ENCODE assay signal across 8 cellular contexts in genomic region chr19:1275976-1276619, GRCh38. TPM values are rescaled to one million over a fixed set of nuclear protein-coding genes. Genes with fewer than 3 reads are reported as not detected.
DNase-seq lines count a peak whose midpoint lies in the region; ATAC-seq and TF ChIP-seq lines count a peak whose summit lies in the region.

No MANE protein-coding gene starts in this region.

- intact Hi-C loops in sciatic nerve (cut with DNase I), result no loop called here

- H3K4me3 ChIP-seq in GM23248 (peak overlapping the region; percentile 76), SU-DHL-6 (ENCODE audit: insufficient read depth, low read length, poor library complexity, severe bottlenecking) (peak overlapping the region; percentile 66), foreskin fibroblast (ENCODE audit: low read depth in 1 of 2, low read length in 2 of 2) (peak overlapping the region; percentile 59 to 72)

- H3K27me3 ChIP-seq in GM23248 (replicated peaks; ENCODE audit: insufficient read depth), result no peaks in the 10 kb centered on the region
- no peaks in the 10 kb centered on the region for H3K27me3 ChIP-seq in SU-DHL-6 (ENCODE audit: low read length)

- peak overlapping the region; percentile 88 for H3K27ac ChIP-seq in GM23248
- H3K27ac ChIP-seq in SU-DHL-6 (ENCODE audit: low read depth, low read length), result peak overlapping the region; percentile 84

- WGBS in GM23248 (ENCODE audit: low coverage in 1 of 2, low lambda C conversion rate in 2 of 2, missing lambda C conversion rate in 2 of 2), 2 experiments, result 8 to 11% methylated on average over 34 to 42 of the region's 43 CpGs

- DNase-seq in GM23248, result no peak
- DNase-seq in foreskin fibroblast, result no peak
- no peak for DNase-seq in sciatic nerve (ENCODE audit: low spot score)
- no peak for DNase-seq in GM10248 (ENCODE audit: extremely low spot score)
- no peak for DNase-seq in NCI-H748 treated with DMSO at 0.1 percent for 48 hours (lab: John Stamatoyannopoulos, UW)

- in situ Hi-C loops in GM23248 (cut with MboI), result no loop called here

- H3K4me2 ChIP-seq in GM23248 (ENCODE audit: unreplicated experiment) (peak overlapping the region; percentile 84), SU-DHL-6 (ENCODE audit: low read depth, low read length, poor library complexity, severe bottlenecking) (peak overlapping the region; percentile 81)

- peaks cover 44% of the 10 kb centered on the region for H3K79me2 ChIP-seq in GM23248 (ENCODE audit: insufficient read depth)
- H3K79me2 ChIP-seq in SU-DHL-6 (ENCODE audit: insufficient read depth, low read length), result peaks cover 19% of the 10 kb centered on the region

- H2AFZ ChIP-seq in GM23248 (peak overlapping the region; percentile 37), SU-DHL-6 (ENCODE audit: low read depth, low read length, severe bottlenecking) (no peak overlapping the region)

- H3F3A ChIP-seq in GM23248 (ENCODE audit: insufficient read depth), result peaks cover 34% of the 10 kb centered on the region
- peaks cover 43% of the 10 kb centered on the region for H3F3A ChIP-seq in SU-DHL-6 (ENCODE audit: insufficient read depth)

- H3K9me3 ChIP-seq in GM23248 (ENCODE audit: low read depth), result no peaks in the 10 kb centered on the region
- H3K9me3 ChIP-seq in SU-DHL-6 (ENCODE audit: insufficient read depth, low read length), result no peaks in the 10 kb centered on the region

- peak overlapping the region; percentile 89 for H3K9ac ChIP-seq in GM23248
- H3K9ac ChIP-seq in SU-DHL-6 (ENCODE audit: low read length), result peak overlapping the region; percentile 96

- POLR2A ChIA-PET in GM10248 (lab: Yijun Ruan, JAX), result no interaction called here

- H3K4me1 ChIP-seq in GM23248 (ENCODE audit: insufficient read depth), result peaks cover 11% of the 10 kb centered on the region

- TF ChIP-seq CTCF in SU-DHL-6 (IDR thresholded peaks at IDR 0.05; ENCODE audit: insufficient read depth, low read length, poor library complexity, severe bottlenecking), result no peak
- TF ChIP-seq CTCF in foreskin fibroblast (IDR thresholded peaks at IDR 0.05; ENCODE audit: low read depth, low read length), result no peak
- TF ChIP-seq CTCF in GM10248 (IDR thresholded peaks at IDR 0.05; ENCODE audit: control extremely low read depth, extremely low read depth, low read depth, missing control alignments), result no peak

- no peaks in the 10 kb centered on the region for H4K20me1 ChIP-seq in GM23248 (ENCODE audit: insufficient read depth)
- H4K20me1 ChIP-seq in SU-DHL-6 (ENCODE audit: low read depth, low read length), result no peaks in the 10 kb centered on the region; the same call in 1 of the 2 replicates

- peaks cover 29% of the 10 kb centered on the region; the same call in 1 of the 2 replicates for H3K36me3 ChIP-seq in GM23248 (ENCODE audit: low read depth)
- peaks cover 6% of the 10 kb centered on the region; the same call in 1 of the 2 replicates for H3K36me3 ChIP-seq in SU-DHL-6 (ENCODE audit: low read length)

- ATAC-seq in sciatic nerve, result peak; percentile 0
- no peak for ATAC-seq in GM21576 (IDR thresholded peaks at IDR 0.05; ENCODE audit: unreplicated experiment)
- no peak for ATAC-seq in GM21423 (IDR thresholded peaks at IDR 0.05; ENCODE audit: unreplicated experiment)

- H3K9me2 ChIP-seq in GM23248 (ENCODE audit: insufficient read depth) (no peaks in the 10 kb centered on the region), SU-DHL-6 (replicated peaks; ENCODE audit: insufficient read depth, low read length) (no peaks in the 10 kb centered on the region)

- CTCF ChIA-PET in GM10248 (lab: Yijun Ruan, JAX), result interaction anchor here (1.5 kb wide), 1 partner anchor 32 kb away, joined by 14 read pairs; no protein-coding TSS in a partner anchor

RNA-seq across cellular contexts. Expression of gene FAM174C, which starts 0.8 kb away (rescaled TPM):
- 61.5 and 84.5 TPM in 2 replicates for total RNA-seq in GM23248 (2014; rRNA removed; shearing (Covaris generic))
- polyA plus RNA-seq in GM23248 (2016; fragmentation: Nextera tagmentation; extraction: Ambion mirVana), result 67.8 and 81.6 TPM in 2 replicates
- 21.4 TPM for total RNA-seq in sciatic nerve

RNA-seq across cellular contexts. Expression of gene CIRBP, which starts 7.0 kb away (rescaled TPM):
- total RNA-seq in GM23248 (2014; rRNA removed; shearing (Covaris generic)), result 239 and 392 TPM in 2 replicates
- 163 and 185 TPM in 2 replicates for polyA plus RNA-seq in GM23248 (2016; fragmentation: Nextera tagmentation; extraction: Ambion mirVana)
- total RNA-seq in sciatic nerve, result 550 TPM

RNA-seq across cellular contexts. Expression of gene EFNA2, which starts 9.6 kb away (rescaled TPM):
- total RNA-seq in GM23248 (2014; rRNA removed; shearing (Covaris generic)), result not detected in 2 replicates
- polyA plus RNA-seq in GM23248 (2016; fragmentation: Nextera tagmentation; extraction: Ambion mirVana), result not detected in 2 replicates
- total RNA-seq in sciatic nerve, result not detected

RNA-seq across cellular contexts. Expression of gene MIDN, which starts 27.7 kb away (rescaled TPM):
- total RNA-seq in GM23248 (2014; rRNA removed; shearing (Covaris generic)), result 9.4 and 18.5 TPM in 2 replicates
- polyA plus RNA-seq in GM23248 (2016; fragmentation: Nextera tagmentation; extraction: Ambion mirVana), result 3.1 and 4.0 TPM in 2 replicates
- 117 TPM for total RNA-seq in sciatic nerve

RNA-seq across cellular contexts. Expression of gene ATP5F1D, which starts 34.5 kb away (rescaled TPM):
- total RNA-seq in GM23248 (2014; rRNA removed; shearing (Covaris generic)), result 27.4 and 38.9 TPM in 2 replicates
- polyA plus RNA-seq in GM23248 (2016; fragmentation: Nextera tagmentation; extraction: Ambion mirVana), result 287 and 290 TPM in 2 replicates
- 90.9 TPM for total RNA-seq in sciatic nerve
